14 cellular contexts compared by ENCODE assay signal in the genomic region with DNA sequence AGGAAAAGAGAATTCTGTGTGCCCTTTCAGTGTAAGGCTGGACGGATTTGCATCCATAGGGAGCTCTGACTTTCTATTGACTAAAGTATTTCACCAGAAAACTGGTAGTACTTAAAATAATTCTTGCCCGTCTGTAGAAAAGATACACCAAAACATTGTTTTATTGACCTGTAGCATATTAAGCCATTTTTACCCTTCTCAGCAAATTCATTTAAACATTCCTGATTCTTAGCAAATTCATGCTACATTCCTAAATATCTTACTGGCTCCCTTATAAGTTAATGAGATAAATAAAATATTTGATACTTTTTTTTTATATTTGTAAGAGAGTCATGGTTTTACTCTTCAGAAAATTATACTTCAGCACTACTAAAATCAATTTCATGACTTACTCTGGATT. TPM values are rescaled to one million over a fixed set of nuclear protein-coding genes. Genes with fewer than 3 reads are reported as not detected.
DNase-seq lines count a peak whose midpoint lies in the region; ATAC-seq and TF ChIP-seq lines count a peak whose summit lies in the region.
"Had no signal": no experiment of that assay in that cellular context is flagged by ENCODE, and none has a peak within 500 bp of the region (broad histone marks: within the 10 kb centered on the region; RNA-seq: fewer than 3 reads in every experiment).

No MANE protein-coding gene starts in this region.

- H3F3A ChIP-seq in MM.1S (ENCODE audit: insufficient read depth, low read length) = peaks cover 22% of the 10 kb centered on the region

- H3K27ac ChIP-seq in MM.1S (ENCODE audit: low read length) (no peak overlapping the region), osteoblast (ENCODE audit: low read depth, low read length) (no peak overlapping the region)

- H3K9me2 ChIP-seq in MM.1S (replicated peaks; ENCODE audit: insufficient read depth, low read length) = no peaks in the 10 kb centered on the region

- H3K9me3 Mint-ChIP-seq in T-helper 1 cell treated with Interleukin-12 subunit alpha and Interleukin-12 subunit beta and Interleukin-4 antibody, amounts not matched to agents 30 μg/mL and 1 μg/mL, for 36 hours = peaks cover 20% of the 10 kb centered on the region
- peaks cover 8 to 25% (median 15%) of the 10 kb centered on the region in 5 experiments for H3K9me3 Mint-ChIP-seq in brain

- H4K20me1 ChIP-seq in MM.1S (ENCODE audit: insufficient read depth, low read length) (no peaks in the 10 kb centered on the region), osteoblast (ENCODE audit: insufficient read depth, low read length) (no peaks in the 10 kb centered on the region)

- H3K79me2 ChIP-seq in MM.1S (ENCODE audit: low read length) (peaks cover 12% of the 10 kb centered on the region), osteoblast (ENCODE audit: insufficient read depth, low read length) (peaks cover 17% of the 10 kb centered on the region)

- no peaks in the 10 kb centered on the region for H3K27me3 Mint-ChIP-seq in T-helper 1 cell treated with Interleukin-12 subunit alpha and Interleukin-12 subunit beta and Interleukin-4 antibody, amounts not matched to agents 30 μg/mL and 1 μg/mL, for 36 hours (ENCODE audit: low read depth)
- H3K27me3 Mint-ChIP-seq in brain = peaks cover 14% of the 10 kb centered on the region

- DNase-seq in T-helper 1 cell = no peak
- no peak for DNase-seq in MM.1S
- no peak for DNase-seq in osteoblast (ENCODE audit: insufficient read length, low spot score, missing footprints)
- no peak for DNase-seq in amygdala (lab: John Stamatoyannopoulos, UW)
- no peak for DNase-seq in activated gamma-delta T cell (lab: John Stamatoyannopoulos, UW)
- DNase-seq: 8988T; activated effector memory CD4-positive, alpha-beta T cell treated with Interleukin-2 at 50 U/mL for 16 hours; erythroblast; NCI-H1436 treated with DMSO at 0.1 percent for 48 hours; stimulated activated CD4-positive, alpha-beta T cell treated with anti-CD3 and anti-CD28 coated beads, Interleukin-4, amount 100 ng/mL, for 24 hours had no signal

- no peak overlapping the region for H3K4me3 ChIP-seq in MM.1S (ENCODE audit: low read length)
- no peak overlapping the region for H3K4me3 ChIP-seq in osteoblast (ENCODE audit: insufficient read depth, low read length)

- H3K27ac Mint-ChIP-seq in T-helper 1 cell treated with Interleukin-12 subunit alpha and Interleukin-12 subunit beta and Interleukin-4 antibody, amounts not matched to agents 30 μg/mL and 1 μg/mL, for 36 hours = peak overlapping the region; percentile 8
- peak overlapping the region in 4 of 5 experiments; percentile 69 to 100 (median 84) for H3K27ac Mint-ChIP-seq in brain

- H3K4me1 ChIP-seq in MM.1S (ENCODE audit: low read length) = peaks cover 11% of the 10 kb centered on the region
- peaks cover 4% of the 10 kb centered on the region for H3K4me1 ChIP-seq in osteoblast (ENCODE audit: insufficient read depth, low read length)

- H3K9me3 ChIP-seq in MM.1S (replicated peaks; ENCODE audit: insufficient read depth, low read length) (no peaks in the 10 kb centered on the region), osteoblast (ENCODE audit: low read depth, low read length) (no peaks in the 10 kb centered on the region)

- H2AFZ ChIP-seq in MM.1S (ENCODE audit: low read length) = no peak overlapping the region
- peak overlapping the region; percentile 71 for H2AFZ ChIP-seq in osteoblast (ENCODE audit: low read length)

- TF ChIP-seq CTCF in MM.1S (IDR thresholded peaks at IDR 0.05; ENCODE audit: low read length) (no peak), brain (conservative IDR thresholded peaks at IDR 0.05) (no peak), osteoblast (IDR thresholded peaks at IDR 0.05; ENCODE audit: extremely low read depth, low read depth, low read length) (no peak)

- H3K4me2 ChIP-seq in MM.1S (ENCODE audit: low read depth, low read length) = 0 out of 2 replicates have a peak overlapping the region, but pooled peaks have one; percentile 16
- H3K4me2 ChIP-seq in osteoblast (ENCODE audit: insufficient read depth, low read length) = no peak overlapping the region

- H3K9ac ChIP-seq in MM.1S (ENCODE audit: low read length) = no peak overlapping the region

- H3K36me3 ChIP-seq in MM.1S (replicated peaks; ENCODE audit: insufficient read depth, low read length) (no peaks in the 10 kb centered on the region), osteoblast (ENCODE audit: insufficient read depth, low read length) (no peaks in the 10 kb centered on the region)
- H3K36me3 ChIP-seq: right atrium auricular region had no signal

- no peaks in the 10 kb centered on the region for H3K36me3 Mint-ChIP-seq in T-helper 1 cell treated with Interleukin-12 subunit alpha and Interleukin-12 subunit beta and Interleukin-4 antibody, amounts not matched to agents 30 μg/mL and 1 μg/mL, for 36 hours (ENCODE audit: low read depth)
- no peaks in the 10 kb centered on the region for H3K36me3 Mint-ChIP-seq in brain

- H3K27me3 ChIP-seq in MM.1S (replicated peaks; ENCODE audit: insufficient read depth, low read length) = no peaks in the 10 kb centered on the region
- H3K27me3 ChIP-seq in osteoblast (ENCODE audit: insufficient read depth, low read length) = no peaks in the 10 kb centered on the region
- H3K27me3 ChIP-seq: right atrium auricular region had no signal

- H3K4me1 Mint-ChIP-seq in T-helper 1 cell treated with Interleukin-12 subunit alpha and Interleukin-12 subunit beta and Interleukin-4 antibody, amounts not matched to agents 30 μg/mL and 1 μg/mL, for 36 hours (ENCODE audit: low read depth) = peaks cover 9% of the 10 kb centered on the region
- peaks cover 37% of the 10 kb centered on the region for H3K4me1 Mint-ChIP-seq in brain

- ATAC-seq in HG02840 (IDR thresholded peaks at IDR 0.05; ENCODE audit: low FRiP score, unreplicated experiment) = no peak

- H3K4me3 Mint-ChIP-seq in T-helper 1 cell treated with Interleukin-12 subunit alpha and Interleukin-12 subunit beta and Interleukin-4 antibody, amounts not matched to agents 30 μg/mL and 1 μg/mL, for 36 hours = peak overlapping the region; percentile 53
- peak overlapping the region in 4 of 5 experiments; percentile 14 to 97 (median 62) for H3K4me3 Mint-ChIP-seq in brain

RNA-seq across cellular contexts. Expression of a gene that starts 1.6 kb away (rescaled TPM):
- 17.2 TPM for polyA plus RNA-seq in brain (ENCODE audit: insufficient read depth, low read depth, low replicate concordance)
- 14.1 and 16.2 TPM in 2 replicates for total RNA-seq in osteoblast

RNA-seq across cellular contexts. Expression of a gene that starts 51.4 kb away (rescaled TPM):
- 44.2 TPM for polyA plus RNA-seq in brain (ENCODE audit: insufficient read depth, low read depth, low replicate concordance)
- total RNA-seq in osteoblast = 24.2 and 33.0 TPM in 2 replicates
